26 cellular contexts compared by ENCODE assay signal in genomic region chr4:3423406-3423805, GRCh38. TPM values are rescaled to one million over a fixed set of nuclear protein-coding genes. Genes with fewer than 3 reads are reported as not detected.
"Had no signal": no experiment of that assay in that cellular context is flagged by ENCODE, and none has a peak within 500 bp of the region (broad histone marks: within the 10 kb centered on the region; RNA-seq: fewer than 3 reads in every experiment).

No MANE protein-coding gene starts in this region.

- DNase-seq: cortex of kidney; effector CD8-positive, alpha-beta T cell; effector memory CD8-positive, alpha-beta T cell; endodermal cell; erythroblast; esophagus squamous epithelium; foreskin fibroblast; foreskin melanocyte; gastrocnemius medialis; glutamatergic neuron; head of caudate nucleus; heart right ventricle; hippocampal formation; left cardiac atrium; mesenchymal stem cell had no signal

- ATAC-seq: effector memory CD8-positive, alpha-beta T cell; esophagus mucosa; gastrocnemius medialis; left cardiac atrium; left lung; lower lobe of right lung; mucosa of descending colon had no signal

- H3K4me3 ChIP-seq: esophagus squamous epithelium, gastrocnemius medialis, heart right ventricle, left lung, lower lobe of right lung, mucosa of descending colon had no signal

- H3K27me3 ChIP-seq: esophagus squamous epithelium, gastrocnemius medialis, heart right ventricle, left lung had no signal

- H3K4me1 ChIP-seq: esophagus squamous epithelium, gastrocnemius medialis, heart right ventricle, left lung, lower lobe of right lung had no signal

- H3K27ac ChIP-seq: epithelial cell of prostate, esophagus squamous epithelium, gastrocnemius medialis, heart right ventricle, left lung, lower lobe of right lung had no signal

- H3K9me3 ChIP-seq: esophagus squamous epithelium, gastrocnemius medialis, heart right ventricle, left lung, lower lobe of right lung, mucosa of descending colon had no signal

RNA-seq across cellular contexts. Expression of gene HGFAC, which starts 18.4 kb away (rescaled TPM):
- total RNA-seq: esophagus mucosa, kidney epithelial cell, mesenteric fat pad had no signal
- polyA plus RNA-seq: keratinocyte had no signal

RNA-seq across cellular contexts. Expression of gene DOK7, which starts 39.7 kb away (rescaled TPM):
- total RNA-seq: dermis microvascular lymphatic vessel endothelial cell, glomerular endothelial cell, lung microvascular endothelial cell, mesenteric fat pad had no signal
